ENCODE assay signal across 31 cellular contexts in genomic region chr7:6279937-6280336, GRCh38.
"Had no signal": no experiment of that assay in that cellular context is flagged by ENCODE, and none has a peak within 500 bp of the region (broad histone marks: within the 10 kb centered on the region; RNA-seq: fewer than 3 reads in every experiment).

No MANE protein-coding gene starts in this region.

- H3K27ac Mint-ChIP-seq: activated CD4-positive, alpha-beta T cell treated with anti-CD3 and anti-CD28 coated beads, Interleukin-2, amount 10 ng/mL, durations not matched to agents 24 days and 14 days; activated CD8-positive, alpha-beta T cell treated with anti-CD3 and anti-CD28 coated beads for 36 hours; activated naive CD8-positive, alpha-beta T cell treated with anti-CD3 and anti-CD28 coated beads for 36 hours; activated T-cell treated with anti-CD3 and anti-CD28 coated beads, Interleukin-2, amount 50 U/mL, for 72 hours; activated T-helper 17 cell treated with anti-CD3 and anti-CD28 coated beads, Interleukin-2, amount 50 U/mL, for 72 hours had no signal

- DNase-seq: activated CD4-positive, alpha-beta T cell treated with anti-CD3 and anti-CD28 coated beads for 1 hour; activated CD4-positive, alpha-beta T cell treated with anti-CD3 and anti-CD28 coated beads, Interleukin-2, amount 10 ng/mL, durations not matched to agents 24 days and 14 days; activated CD4-positive, alpha-beta T cell treated with anti-CD3 and anti-CD28 coated beads, Interleukin-2, amount 50 U/mL, for 4 hours; activated CD4-positive, CD25-positive, alpha-beta regulatory T cell; activated CD8-positive, alpha-beta T cell treated with anti-CD3 and anti-CD28 coated beads for 36 hours; activated effector memory CD4-positive, alpha-beta T cell treated with anti-CD3 and anti-CD28 coated beads, Interleukin-2, amount 50 U/mL, for 16 hours; activated naive CD4-positive, alpha-beta T cell; activated naive CD4-positive, alpha-beta T cell treated with anti-CD3 and anti-CD28 coated beads, Interleukin-2, amount 50 U/mL, for 16 hours; activated naive CD8-positive, alpha-beta T cell treated with anti-CD3 and anti-CD28 coated beads for 36 hours; activated T-cell treated with anti-CD3 and anti-CD28 coated beads, Interleukin-2, amount 50 U/mL, for 1 hour; activated T-cell treated with anti-CD3 and anti-CD28 coated beads, Interleukin-2, amount 50 U/mL, for 72 hours; amygdala; Kasumi-1; MG63; NCI-H1092; NCI-H1436 treated with DMSO at 0.1 percent for 48 hours; NCI-H1694 treated with DMSO at 0.1 percent for 48 hours; NCI-H2029; NCI-H345; NCI-H524 treated with DMSO at 0.1 percent for 48 hours; PC-3; Peyer's patch; Right ventricle myocardium superior; RPMI8226; T-helper 1 cell; T-helper 2 cell; T-helper 9 cell had no signal

- H3K27me3 Mint-ChIP-seq: activated CD8-positive, alpha-beta T cell treated with anti-CD3 and anti-CD28 coated beads for 36 hours; activated naive CD8-positive, alpha-beta T cell treated with anti-CD3 and anti-CD28 coated beads for 36 hours; activated T-helper 17 cell treated with anti-CD3 and anti-CD28 coated beads, Interleukin-2, amount 50 U/mL, for 72 hours had no signal

- H3K36me3 ChIP-seq: ascending aorta, breast epithelium, MG63, Peyer's patch had no signal

- H3K4me3 ChIP-seq: ascending aorta, breast epithelium, MG63, Peyer's patch had no signal

- H3K4me1 ChIP-seq: ascending aorta, breast epithelium, Peyer's patch had no signal

- H3K9me3 ChIP-seq: ascending aorta, breast epithelium, MG63, Peyer's patch had no signal

- H3K27ac ChIP-seq: ascending aorta, breast epithelium, Peyer's patch, VCaP had no signal

- H3K4me3 Mint-ChIP-seq: activated CD4-positive, alpha-beta T cell treated with anti-CD3 and anti-CD28 coated beads, Interleukin-2, amount 10 ng/mL, durations not matched to agents 24 days and 14 days; activated CD8-positive, alpha-beta T cell treated with anti-CD3 and anti-CD28 coated beads for 36 hours; activated naive CD8-positive, alpha-beta T cell treated with anti-CD3 and anti-CD28 coated beads for 36 hours; activated T-cell treated with anti-CD3 and anti-CD28 coated beads, Interleukin-2, amount 50 U/mL, for 72 hours; activated T-helper 17 cell treated with anti-CD3 and anti-CD28 coated beads, Interleukin-2, amount 50 U/mL, for 72 hours had no signal

- H3K9me3 Mint-ChIP-seq: activated CD4-positive, alpha-beta T cell treated with anti-CD3 and anti-CD28 coated beads, Interleukin-2, amount 10 ng/mL, durations not matched to agents 24 days and 14 days; activated CD8-positive, alpha-beta T cell treated with anti-CD3 and anti-CD28 coated beads for 36 hours; activated naive CD8-positive, alpha-beta T cell treated with anti-CD3 and anti-CD28 coated beads for 36 hours; activated T-cell treated with anti-CD3 and anti-CD28 coated beads, Interleukin-2, amount 50 U/mL, for 72 hours; activated T-helper 17 cell treated with anti-CD3 and anti-CD28 coated beads, Interleukin-2, amount 50 U/mL, for 72 hours had no signal

- H3K27me3 ChIP-seq: ascending aorta, breast epithelium, MG63, Peyer's patch had no signal

- H3K36me3 Mint-ChIP-seq: activated naive CD8-positive, alpha-beta T cell treated with anti-CD3 and anti-CD28 coated beads for 36 hours had no signal

- ATAC-seq: activated CD8-positive, alpha-beta T cell treated with anti-CD3 and anti-CD28 coated beads for 36 hours; activated T-cell treated with anti-CD3 and anti-CD28 coated beads, Interleukin-2, amount 50 U/mL, for 72 hours; activated T-helper 17 cell treated with anti-CD3 and anti-CD28 coated beads, Interleukin-2, amount 50 U/mL, for 72 hours; PC-3 had no signal

- H3K4me1 Mint-ChIP-seq: activated CD4-positive, alpha-beta T cell treated with anti-CD3 and anti-CD28 coated beads, Interleukin-2, amount 10 ng/mL, durations not matched to agents 24 days and 14 days; activated naive CD8-positive, alpha-beta T cell treated with anti-CD3 and anti-CD28 coated beads for 36 hours; activated T-helper 17 cell treated with anti-CD3 and anti-CD28 coated beads, Interleukin-2, amount 50 U/mL, for 72 hours had no signal
